ENCODE assay signal across 7 cellular contexts in the genomic region with DNA sequence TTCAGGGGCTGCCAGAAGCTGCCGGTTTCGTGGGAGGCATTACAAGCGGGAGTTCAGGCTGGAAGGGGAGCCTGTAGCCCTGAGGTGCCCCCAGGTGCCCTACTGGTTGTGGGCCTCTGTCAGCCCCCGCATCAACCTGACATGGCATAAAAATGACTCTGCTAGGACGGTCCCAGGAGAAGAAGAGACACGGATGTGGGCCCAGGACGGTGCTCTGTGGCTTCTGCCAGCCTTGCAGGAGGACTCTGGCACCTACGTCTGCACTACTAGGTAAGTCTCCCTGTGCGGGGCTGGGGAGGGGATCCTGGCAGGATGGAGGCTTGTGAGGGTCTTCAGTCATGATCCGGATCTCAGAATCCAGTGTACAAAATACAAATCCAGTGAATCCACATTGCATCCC. TPM values are rescaled to one million over a fixed set of nuclear protein-coding genes. Genes with fewer than 3 reads are reported as not detected.
"Had no signal": no experiment of that assay in that cellular context is flagged by ENCODE, and none has a peak within 500 bp of the region (broad histone marks: within the 10 kb centered on the region; RNA-seq: fewer than 3 reads in every experiment).

No MANE protein-coding gene starts in this region.

- H3K4me1 ChIP-seq: HAP-1 had no signal

- H3K36me3 ChIP-seq: HAP-1 had no signal

- H3K27ac Mint-ChIP-seq: GM23338, HFFc6 had no signal

- H2AFZ ChIP-seq: GM23338 had no signal

- ATAC-seq: GM23338, HCT116, K562 had no signal

- H3K4me3 Mint-ChIP-seq: GM23338, HFFc6 had no signal

- H3K9me3 Mint-ChIP-seq: GM23338, HFFc6 had no signal

- H3K4me1 Mint-ChIP-seq: GM23338 had no signal

- H3K9me3 ChIP-seq: HAP-1 had no signal

- H3K4me3 ChIP-seq: GM23338, HAP-1, K562 had no signal

- DNase-seq: H7, HFFc6, IMR-90 had no signal

- H3K4me2 ChIP-seq: GM23338 had no signal

RNA-seq across cellular contexts. Expression of gene IL1R2, which starts 17.8 kb away (rescaled TPM):
- total RNA-seq: GM23338, IMR-90, K562 had no signal
- polyA plus RNA-seq: GM23338, IMR-90 had no signal
